11 cellular contexts compared by ENCODE assay signal in genomic region chr15:82831894-82832600, GRCh38. TPM values are rescaled to one million over a fixed set of nuclear protein-coding genes. Genes with fewer than 3 reads are reported as not detected.
DNase-seq lines count a peak whose midpoint lies in the region; ATAC-seq, FAIRE-seq and TF ChIP-seq lines count a peak whose summit lies in the region.
"Had no signal": no experiment of that assay in that cellular context is flagged by ENCODE, and none has a peak within 500 bp of the region (broad histone marks: within the 10 kb centered on the region; RNA-seq: fewer than 3 reads in every experiment).

No MANE protein-coding gene starts in this region.

- H3K27me3 ChIP-seq in HL-60 (ENCODE audit: insufficient read depth, poor library complexity, severe bottlenecking), result no peaks in the 10 kb centered on the region
- H3K27me3 ChIP-seq in astrocyte (ENCODE audit: insufficient read depth, low read length), result no peaks in the 10 kb centered on the region
- no peaks in the 10 kb centered on the region for H3K27me3 ChIP-seq in psoas muscle (ENCODE audit: insufficient read depth in 3 of 3, low read length in 2 of 3)
- H3K27me3 ChIP-seq in colonic mucosa, result no peaks in the 10 kb centered on the region

- H3K4me1 ChIP-seq in astrocyte (ENCODE audit: insufficient read depth, low read length) (peaks cover 21% of the 10 kb centered on the region), psoas muscle (peaks cover 5% of the 10 kb centered on the region), OCI-LY7 (ENCODE audit: insufficient read depth, low read length, poor library complexity, severe bottlenecking) (no peaks in the 10 kb centered on the region), colonic mucosa (no peaks in the 10 kb centered on the region)

- peak overlapping the region; percentile 97 for H3K27ac Mint-ChIP-seq in T-helper 2 cell treated with Interferon-gamma antibody and Interleukin-4, amounts not matched to agents 5 μg/mL and 100 μg/mL, for 36 hours
- H3K27ac Mint-ChIP-seq in astrocyte (ENCODE audit: unreplicated experiment), result peak overlapping the region; percentile 86
- H3K27ac Mint-ChIP-seq: nephron progenitor cell had no signal

- WGBS in psoas muscle, 3 donors, result 93 to 95% (median 94%) methylated on average over 5 of the region's 5 CpGs

- H3K4me1 Mint-ChIP-seq in T-helper 2 cell treated with Interferon-gamma antibody and Interleukin-4, amounts not matched to agents 5 μg/mL and 100 μg/mL, for 36 hours (ENCODE audit: low read depth), result peaks cover 41% of the 10 kb centered on the region
- H3K4me1 Mint-ChIP-seq in astrocyte (ENCODE audit: low read depth, unreplicated experiment), result peaks cover 24% of the 10 kb centered on the region
- H3K4me1 Mint-ChIP-seq: nephron progenitor cell had no signal

- H3K4me2 ChIP-seq in astrocyte (ENCODE audit: low read length), result peak overlapping the region; percentile 82
- H3K4me2 ChIP-seq in OCI-LY7 (ENCODE audit: low read length), result no peak overlapping the region

- no peak for FAIRE-seq in astrocyte (lab: Jason Lieb, UNC)
- FAIRE-seq: A204.1 had no signal

- H4K20me1 ChIP-seq in astrocyte (ENCODE audit: insufficient read depth, low read length) (no peaks in the 10 kb centered on the region), OCI-LY7 (ENCODE audit: insufficient read depth, low read length) (no peaks in the 10 kb centered on the region)

- intact Hi-C loops in psoas muscle (cut with DNase I) (no loop called here), OCI-LY7 (cut with micrococcal nuclease; ENCODE audit: unreplicated experiment) (loop anchor here (5.0 kb wide), 1 partner anchor 80 kb away; no protein-coding TSS in a partner anchor), colonic mucosa (cut with DNase I) (no loop called here)

- H3K79me2 ChIP-seq in astrocyte (ENCODE audit: insufficient read depth, low read length) (peaks cover 7% of the 10 kb centered on the region), OCI-LY7 (ENCODE audit: insufficient read depth, low read depth, low read length) (no peaks in the 10 kb centered on the region)

- H2AFZ ChIP-seq in astrocyte (ENCODE audit: low read depth, low read length) (no peak overlapping the region), OCI-LY7 (ENCODE audit: low read length) (no peak overlapping the region)

- H3K4me3 ChIP-seq in HL-60 (replicated peaks; ENCODE audit: insufficient read depth, low read length), result no peak overlapping the region
- H3K4me3 ChIP-seq in astrocyte (ENCODE audit: insufficient read depth, low read depth, low read length), result peak overlapping the region; percentile 5
- no peak overlapping the region for H3K4me3 ChIP-seq in psoas muscle
- no peak overlapping the region for H3K4me3 ChIP-seq in OCI-LY7 (ENCODE audit: low read depth, low read length, poor library complexity, severe bottlenecking)
- no peak overlapping the region for H3K4me3 ChIP-seq in colonic mucosa

- H3K9me2 ChIP-seq in OCI-LY7 (ENCODE audit: insufficient read depth, low read length), result no peaks in the 10 kb centered on the region

- H3K36me3 Mint-ChIP-seq in T-helper 2 cell treated with Interferon-gamma antibody and Interleukin-4, amounts not matched to agents 5 μg/mL and 100 μg/mL, for 36 hours (ENCODE audit: low read depth), result peaks cover 90% of the 10 kb centered on the region
- peaks cover 18% of the 10 kb centered on the region for H3K36me3 Mint-ChIP-seq in astrocyte (ENCODE audit: low read depth, unreplicated experiment)

- no peak for ATAC-seq in psoas muscle

- H3K9me3 ChIP-seq in astrocyte (ENCODE audit: insufficient read depth, low read depth, low read length), result no peaks in the 10 kb centered on the region
- H3K9me3 ChIP-seq in psoas muscle, result no peaks in the 10 kb centered on the region
- H3K9me3 ChIP-seq in OCI-LY7 (ENCODE audit: low read length), result no peaks in the 10 kb centered on the region
- no peaks in the 10 kb centered on the region for H3K9me3 ChIP-seq in colonic mucosa

- peak overlapping the region; percentile 77 for H3K4me3 Mint-ChIP-seq in T-helper 2 cell treated with Interferon-gamma antibody and Interleukin-4, amounts not matched to agents 5 μg/mL and 100 μg/mL, for 36 hours
- H3K4me3 Mint-ChIP-seq in astrocyte (ENCODE audit: unreplicated experiment), result peak overlapping the region; percentile 66
- H3K4me3 Mint-ChIP-seq: nephron progenitor cell had no signal

- TF ChIP-seq CTCF in HL-60 (IDR thresholded peaks at IDR 0.05; ENCODE audit: insufficient read depth, low read length) (no peak), astrocyte (IDR thresholded peaks at IDR 0.05; ENCODE audit: insufficient read depth, low read depth, low read length) (no peak), psoas muscle (IDR thresholded peaks at IDR 0.05) (no peak), OCI-LY7 (conservative IDR thresholded peaks at IDR 0.05; ENCODE audit: low read length) (no peak), colonic mucosa (IDR thresholded peaks at IDR 0.05) (no peak)

- POLR2A ChIA-PET in OCI-LY7 (lab: Charles Lee), result interaction anchor here (1.3 kb wide), 1 partner anchor 8 kb away, joined by 6 read pairs; no protein-coding TSS in a partner anchor

- DNase-seq in T-helper 2 cell treated with Interferon-gamma antibody and Interleukin-4, amounts not matched to agents 5 μg/mL and 100 μg/mL, for 36 hours (ENCODE audit: low spot score), result no peak
- DNase-seq in T-helper 2 cell (no peak), HL-60 (ENCODE audit: low read depth in 1 of 2, low spot score in 1 of 2) (no peak), astrocyte (ENCODE audit: low read depth) (no peak), psoas muscle (no peak), OCI-LY7 (ENCODE audit: low spot score) (no peak), colonic mucosa (no peak), NCI-H2107 treated with DMSO at 0.1 percent for 48 hours (lab: John Stamatoyannopoulos, UW; ENCODE audit: unreplicated experiment) (no peak)
- DNase-seq: DND-41, nephron progenitor cell had no signal

- peak overlapping the region; percentile 80 for H3K27ac ChIP-seq in HL-60 (replicated peaks)
- H3K27ac ChIP-seq in astrocyte (ENCODE audit: low read depth, low read length), result peak overlapping the region; percentile 87
- H3K27ac ChIP-seq in psoas muscle, result peak overlapping the region; percentile 21
- H3K27ac ChIP-seq in OCI-LY7 (ENCODE audit: low read depth, low read length, poor library complexity, severe bottlenecking), result no peak overlapping the region
- no peak overlapping the region for H3K27ac ChIP-seq in colonic mucosa

- H3K27me3 Mint-ChIP-seq in T-helper 2 cell treated with Interferon-gamma antibody and Interleukin-4, amounts not matched to agents 5 μg/mL and 100 μg/mL, for 36 hours (ENCODE audit: low read depth), result no peaks in the 10 kb centered on the region
- no peaks in the 10 kb centered on the region for H3K27me3 Mint-ChIP-seq in astrocyte (ENCODE audit: low read depth, unreplicated experiment)

- H3K36me3 ChIP-seq in astrocyte (ENCODE audit: insufficient read depth, low read length) (peaks cover 47% of the 10 kb centered on the region), psoas muscle (ENCODE audit: insufficient read depth in 1 of 2, low read depth in 1 of 2) (peaks cover 19 to 99% of the 10 kb centered on the region in 2 donors), OCI-LY7 (ENCODE audit: insufficient read depth, low read length) (peaks cover 97% of the 10 kb centered on the region), colonic mucosa (peaks cover 24% of the 10 kb centered on the region)

- H3K9me3 Mint-ChIP-seq in T-helper 2 cell treated with Interferon-gamma antibody and Interleukin-4, amounts not matched to agents 5 μg/mL and 100 μg/mL, for 36 hours, result no peaks in the 10 kb centered on the region
- no peaks in the 10 kb centered on the region for H3K9me3 Mint-ChIP-seq in astrocyte (ENCODE audit: unreplicated experiment)
- H3K9me3 Mint-ChIP-seq: nephron progenitor cell had no signal

- no TSS peak for BruUV-seq in OCI-LY7 (replicated peaks; lab: Mats Ljungman, UMichigan)

- peak overlapping the region; percentile 65 for H3K9ac ChIP-seq in astrocyte (ENCODE audit: low read length)
- H3K9ac ChIP-seq in colonic mucosa (ENCODE audit: low read depth in 2 of 2, low read length in 2 of 2), result no peak overlapping the region

- CTCF ChIA-PET in OCI-LY7 (lab: Charles Lee; ENCODE audit: unreplicated experiment), result no interaction called here

RNA-seq across cellular contexts. Expression of gene WHAMM, which starts 22.6 kb away (rescaled TPM):
- total RNA-seq in astrocyte, result 8.3 and 9.4 TPM in 2 replicates
- 10 to 100 TPM; 14.7 to 30.8 (median 24.1) TPM for total RNA-seq in psoas muscle
- 10 to 100 TPM in 2 of 3 donors, 1 to 10 TPM in 1; 9.9 to 25.8 (median 12.0) TPM for polyA plus RNA-seq in psoas muscle
- total RNA-seq in OCI-LY7 (2014; rRNA removed; shearing (Covaris generic)), result 7.3 and 8.6 TPM in 2 replicates
- total RNA-seq in OCI-LY7 (2022), result 13.6 and 13.7 TPM in 2 replicates
- total RNA-seq in colonic mucosa, result 10 to 100 TPM; 11.9 to 13.1 TPM

RNA-seq across cellular contexts. Expression of gene FSD2, which starts 26.2 kb away (rescaled TPM):
- 0.09 TPM in 1 of 2 replicates, not detected in the other for total RNA-seq in astrocyte
- 10 to 100 TPM; 10.3 to 65.3 (median 28.2) TPM for total RNA-seq in psoas muscle
- polyA plus RNA-seq in psoas muscle, result 10 to 100 TPM in 1 of 3 donors, 1 to 10 TPM in 1, under 1 TPM in 1; 0.51 to 32.2 (median 5.9) TPM
- total RNA-seq in OCI-LY7 (2014; rRNA removed; shearing (Covaris generic)), result 0.13 and 0.92 TPM in 2 replicates
- 0.28 and 0.32 TPM in 2 replicates for total RNA-seq in OCI-LY7 (2022)
- not detected for total RNA-seq in colonic mucosa

Comparison
In these comparisons a context has a peak if more than half of its experiments do, and no peak if none do; other contexts are left out.
1. H3K27ac ChIP-seq: peak in HL-60 (single experiment), astrocyte (single experiment) and psoas muscle (single experiment); none in OCI-LY7 (single experiment) and colonic mucosa (single experiment).